Comparison of ENCODE assay signal across 17 cellular contexts in genomic region chr7:104775581-104775980, GRCh38.
DNase-seq lines count a peak whose midpoint lies in the region; FAIRE-seq and TF ChIP-seq lines count a peak whose summit lies in the region.
"Had no signal": no experiment of that assay in that cellular context is flagged by ENCODE, and none has a peak within 500 bp of the region (broad histone marks: within the 10 kb centered on the region; RNA-seq: fewer than 3 reads in every experiment).

No MANE protein-coding gene starts in this region.

- FAIRE-seq in GM12892 (lab: Jason Lieb, UNC) = no peak
- FAIRE-seq: G401.6, GM19239, H1 had no signal

- no peak for TF ChIP-seq POLR2A in GM12892 (IDR thresholded peaks at IDR 0.05; ENCODE audit: low read depth, low read length)

- TF ChIP-seq CTCF in fibroblast of the aortic adventitia (IDR thresholded peaks at IDR 0.05; ENCODE audit: insufficient read depth, low read length) = no peak

- H3K4me3 ChIP-seq in fibroblast of the aortic adventitia (ENCODE audit: low read depth, low read length) = no peak overlapping the region
- H3K4me3 ChIP-seq: GM23248 had no signal

- DNase-seq in COLO829 (ENCODE audit: low spot score) (peak; percentile 92), NCI-H1048 (lab: John Stamatoyannopoulos, UW) (peak; percentile 10), fibroblast of the aortic adventitia (ENCODE audit: low read depth) (peak; percentile 3), GM12892 (ENCODE audit: insufficient read length) (no peak), DMS79 (lab: John Stamatoyannopoulos, UW) (no peak)
- DNase-seq in effector CD8-positive, alpha-beta T cell (lab: John Stamatoyannopoulos, UW) = no peak
- DNase-seq: C1 segment of cervical spinal cord; Caco-2; CD4-positive, alpha-beta memory T cell; DMS53; DND-41; GM23248; H7; HCEC 1CT had no signal

Comparison
In these comparisons a context has a peak if more than half of its experiments do, and no peak if none do; other contexts are left out.
1. DNase-seq: peak in COLO829 (single experiment), NCI-H1048 (single experiment) and fibroblast of the aortic adventitia (single experiment); none in GM12892 (single experiment), DMS79 (single experiment) and effector CD8-positive, alpha-beta T cell (single experiment).